26 cellular contexts compared by ENCODE assay signal in the genomic region with DNA sequence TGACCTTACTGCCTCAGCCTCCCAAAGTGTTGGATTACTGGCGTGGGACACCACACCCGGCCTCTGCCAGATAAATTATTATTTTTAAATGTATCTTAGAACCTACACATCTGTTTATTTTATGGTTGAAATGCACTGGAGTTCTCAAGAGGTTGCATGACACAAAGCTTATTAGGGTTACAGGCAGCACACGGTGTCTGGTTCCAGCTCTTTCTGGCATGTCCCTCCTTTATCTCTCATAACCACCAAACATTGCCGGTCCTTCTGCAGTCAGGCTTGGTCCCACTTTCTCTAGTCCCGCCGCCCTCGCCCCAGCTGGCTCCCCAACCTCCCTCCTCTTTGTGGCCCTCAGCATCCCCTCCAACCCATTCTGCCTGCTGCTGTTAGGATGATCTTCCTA.
"Had no signal": no experiment of that assay in that cellular context is flagged by ENCODE, and none has a peak within 500 bp of the region (broad histone marks: within the 10 kb centered on the region; RNA-seq: fewer than 3 reads in every experiment).

No MANE protein-coding gene starts in this region.

- H3K36me3 ChIP-seq: adrenal gland, SJSA1 had no signal

- H3K27me3 ChIP-seq: adrenal gland, SJSA1 had no signal

- ATAC-seq: activated CD8-positive, alpha-beta T cell treated with anti-CD3 and anti-CD28 coated beads, Interleukin-2, amount 10 ng/mL, durations not matched to agents 7 days and 5 days; PC-3; SK-N-SH treated with all-trans-retinoic acid at 6 μM for 48 hours; WTC11 had no signal

- H3K27ac ChIP-seq: adrenal gland, SJSA1 had no signal

- H3K4me3 Mint-ChIP-seq: activated CD8-positive, alpha-beta T cell treated with anti-CD3 and anti-CD28 coated beads, Interleukin-2, amount 10 ng/mL, durations not matched to agents 7 days and 5 days; activated naive CD8-positive, alpha-beta T cell treated with anti-CD3 and anti-CD28 coated beads, Interleukin-2, amount 10 ng/mL, durations not matched to agents 7 days and 5 days; T-helper 1 cell treated with Interleukin-12 subunit alpha and Interleukin-12 subunit beta and Interleukin-4 antibody, amounts not matched to agents 30 μg/mL and 1 μg/mL, for 36 hours; WTC11 had no signal

- DNase-seq: activated CD4-positive, alpha-beta T cell treated with anti-CD3 and anti-CD28 coated beads for 48 hours; activated CD4-positive, alpha-beta T cell treated with anti-CD3 and anti-CD28 coated beads, Interleukin-2, amount 50 U/mL, for 4 hours; activated CD4-positive, CD25-positive, alpha-beta regulatory T cell treated with anti-CD3 and anti-CD28 coated beads, Interleukin-2, amount 50 U/mL, for 72 hours; activated CD8-positive, alpha-beta memory T cell treated with anti-CD3 and anti-CD28 coated beads, Interleukin-2, amount 50 U/mL, for 48 hours; activated CD8-positive, alpha-beta T cell treated with anti-CD3 and anti-CD28 coated beads, Interleukin-2, amount 10 ng/mL, durations not matched to agents 7 days and 5 days; activated naive CD4-positive, alpha-beta T cell treated with anti-CD3 and anti-CD28 coated beads, Interleukin-2, amount 50 U/mL, for 16 hours; activated naive CD8-positive, alpha-beta T cell treated with anti-CD3 and anti-CD28 coated beads, Interleukin-2, amount 10 ng/mL, durations not matched to agents 7 days and 5 days; activated T-cell treated with anti-CD3 and anti-CD28 coated beads, Interleukin-2, amount 50 U/mL, for 1 hour; adrenal gland; anterior cingulate cortex; Karpas-422; MM.1S; NCI-H1105 treated with DMSO at 0.1 percent for 48 hours; NCI-H1436 treated with DMSO at 0.1 percent for 48 hours; NCI-H187; NCI-H2081; NCI-H2171 treated with DMSO at 0.1 percent for 48 hours; NCI-H226; NCI-H69; NK-92 treated with Interleukin-12 subunit alpha and Interleukin-12 subunit beta, amount 100 ng/mL, for 24 hours; PC-3; SHP77 had no signal

- H3K9me3 ChIP-seq: adrenal gland, SJSA1 had no signal

- H3K9me3 Mint-ChIP-seq: T-helper 1 cell treated with Interleukin-12 subunit alpha and Interleukin-12 subunit beta and Interleukin-4 antibody, amounts not matched to agents 30 μg/mL and 1 μg/mL, for 36 hours had no signal

- H3K36me3 Mint-ChIP-seq: activated naive CD8-positive, alpha-beta T cell treated with anti-CD3 and anti-CD28 coated beads, Interleukin-2, amount 10 ng/mL, durations not matched to agents 7 days and 5 days had no signal

- H3K27ac Mint-ChIP-seq: activated CD8-positive, alpha-beta T cell treated with anti-CD3 and anti-CD28 coated beads, Interleukin-2, amount 10 ng/mL, durations not matched to agents 7 days and 5 days; activated naive CD8-positive, alpha-beta T cell treated with anti-CD3 and anti-CD28 coated beads, Interleukin-2, amount 10 ng/mL, durations not matched to agents 7 days and 5 days; WTC11 had no signal

- H3K4me3 ChIP-seq: adrenal gland, SJSA1 had no signal
